In genomic region chr4:151045907-151046306, GRCh38 we compare ENCODE assay signal across 11 cellular contexts. TPM values are rescaled to one million over a fixed set of nuclear protein-coding genes. Genes with fewer than 3 reads are reported as not detected.
DNase-seq lines count a peak whose midpoint lies in the region; ATAC-seq and TF ChIP-seq lines count a peak whose summit lies in the region.
"Had no signal": no experiment of that assay in that cellular context is flagged by ENCODE, and none has a peak within 500 bp of the region (broad histone marks: within the 10 kb centered on the region; RNA-seq: fewer than 3 reads in every experiment).

No MANE protein-coding gene starts in this region.

- POLR2A ChIA-PET in GM10248 (lab: Yijun Ruan, JAX): no interaction called here
- POLR2A ChIA-PET in CD8-positive, alpha-beta memory T cell (lab: Charles Lee): no interaction called here

- H3K4me3 ChIP-seq in WERI-Rb-1 (ENCODE audit: low read depth, low read length): no peak overlapping the region
- H3K4me3 ChIP-seq in CD8-positive, alpha-beta memory T cell (ENCODE audit: low read length): no peak overlapping the region
- H3K4me3 ChIP-seq: SK-N-MC had no signal

- H3K9me3 Mint-ChIP-seq in CD8-positive, alpha-beta memory T cell: no peaks in the 10 kb centered on the region
- no peaks in the 10 kb centered on the region for H3K9me3 Mint-ChIP-seq in effector memory CD8-positive, alpha-beta T cell
- H3K9me3 Mint-ChIP-seq: activated T-cell treated with anti-CD3 and anti-CD28 coated beads, Interleukin-2, amount 50 U/mL, for 24 hours; CD4-positive, CD25-positive, alpha-beta regulatory T cell had no signal

- H3K27me3 ChIP-seq in WERI-Rb-1 (ENCODE audit: insufficient read depth, low read depth, severe bottlenecking): no peaks in the 10 kb centered on the region
- no peaks in the 10 kb centered on the region for H3K27me3 ChIP-seq in CD8-positive, alpha-beta memory T cell (ENCODE audit: insufficient read depth, low read length, poor library complexity, severe bottlenecking)

- TF ChIP-seq CTCF in 22Rv1 (IDR thresholded peaks at IDR 0.05) (peak; percentile 66), GM10248 (IDR thresholded peaks at IDR 0.05; ENCODE audit: control extremely low read depth, extremely low read depth, low read depth, missing control alignments) (peak; percentile 28), WERI-Rb-1 (IDR thresholded peaks at IDR 0.05; ENCODE audit: low read depth, low read length) (peak; percentile 51)

- DNase-seq in GM10248 (ENCODE audit: extremely low spot score) (no peak), NCI-H1417 treated with DMSO at 0.1 percent for 48 hours (lab: John Stamatoyannopoulos, UW) (peak; percentile 44), WERI-Rb-1 (peak; percentile 45), NCI-H2227 (lab: John Stamatoyannopoulos, UW; ENCODE audit: unreplicated experiment) (no peak)
- DNase-seq in CD8-positive, alpha-beta memory T cell: no peak
- no peak for DNase-seq in effector memory CD8-positive, alpha-beta T cell
- DNase-seq: activated T-cell treated with anti-CD3 and anti-CD28 coated beads, Interleukin-2, amount 50 U/mL, for 24 hours had no signal

- CTCF ChIA-PET in GM10248 (lab: Yijun Ruan, JAX): no interaction called here
- CTCF ChIA-PET in CD8-positive, alpha-beta memory T cell (lab: Charles Lee): no interaction called here

- H3K9me3 ChIP-seq in WERI-Rb-1 (ENCODE audit: severe bottlenecking): no peaks in the 10 kb centered on the region
- H3K9me3 ChIP-seq in CD8-positive, alpha-beta memory T cell (ENCODE audit: low read length): no peaks in the 10 kb centered on the region

- H3K27ac Mint-ChIP-seq in CD8-positive, alpha-beta memory T cell: no peak overlapping the region
- H3K27ac Mint-ChIP-seq in effector memory CD8-positive, alpha-beta T cell: no peak overlapping the region
- H3K27ac Mint-ChIP-seq: activated T-cell treated with anti-CD3 and anti-CD28 coated beads, Interleukin-2, amount 50 U/mL, for 24 hours; CD4-positive, CD25-positive, alpha-beta regulatory T cell had no signal

- H3K4me3 Mint-ChIP-seq in CD8-positive, alpha-beta memory T cell: no peak overlapping the region
- no peak overlapping the region for H3K4me3 Mint-ChIP-seq in effector memory CD8-positive, alpha-beta T cell
- H3K4me3 Mint-ChIP-seq: activated T-cell treated with anti-CD3 and anti-CD28 coated beads, Interleukin-2, amount 50 U/mL, for 24 hours; CD4-positive, CD25-positive, alpha-beta regulatory T cell had no signal

- H3K27me3 Mint-ChIP-seq in CD8-positive, alpha-beta memory T cell: no peaks in the 10 kb centered on the region
- no peaks in the 10 kb centered on the region for H3K27me3 Mint-ChIP-seq in effector memory CD8-positive, alpha-beta T cell
- H3K27me3 Mint-ChIP-seq: activated T-cell treated with anti-CD3 and anti-CD28 coated beads, Interleukin-2, amount 50 U/mL, for 24 hours had no signal

- H3K36me3 Mint-ChIP-seq in CD8-positive, alpha-beta memory T cell: no peaks in the 10 kb centered on the region
- no peaks in the 10 kb centered on the region for H3K36me3 Mint-ChIP-seq in effector memory CD8-positive, alpha-beta T cell (ENCODE audit: insufficient read depth)
- H3K36me3 Mint-ChIP-seq: CD4-positive, CD25-positive, alpha-beta regulatory T cell had no signal

- H3K4me1 Mint-ChIP-seq in CD8-positive, alpha-beta memory T cell: no peaks in the 10 kb centered on the region
- no peaks in the 10 kb centered on the region for H3K4me1 Mint-ChIP-seq in effector memory CD8-positive, alpha-beta T cell (ENCODE audit: low read depth in 2 of 2)
- H3K4me1 Mint-ChIP-seq: CD4-positive, CD25-positive, alpha-beta regulatory T cell had no signal

- H3K27ac ChIP-seq in 22Rv1 (no peak overlapping the region), WERI-Rb-1 (no peak overlapping the region)
- H3K27ac ChIP-seq in CD8-positive, alpha-beta memory T cell (ENCODE audit: low read depth, low read length): no peak overlapping the region
- H3K27ac ChIP-seq: SK-N-MC had no signal

- ATAC-seq in effector memory CD8-positive, alpha-beta T cell (replicated peaks): no peak
- ATAC-seq in GM21528 (IDR thresholded peaks at IDR 0.05; ENCODE audit: low FRiP score, unreplicated experiment): no peak

- H3K4me1 ChIP-seq in CD8-positive, alpha-beta memory T cell (ENCODE audit: insufficient read depth, low read length): no peaks in the 10 kb centered on the region

- no peaks in the 10 kb centered on the region for H3K36me3 ChIP-seq in WERI-Rb-1
- H3K36me3 ChIP-seq in CD8-positive, alpha-beta memory T cell (ENCODE audit: insufficient read depth, low read length): no peaks in the 10 kb centered on the region

RNA-seq across cellular contexts. Expression of gene LRBA, which starts 30.8 kb away (rescaled TPM):
- total RNA-seq in CD8-positive, alpha-beta memory T cell: 10 to 100 TPM; 56.4 to 61.9 TPM
- 25.9 TPM for polyA plus RNA-seq in CD8-positive, alpha-beta memory T cell

RNA-seq across cellular contexts. Expression of gene RPS3A, which starts 53.5 kb away (rescaled TPM):
- total RNA-seq in CD8-positive, alpha-beta memory T cell: 1,000 to 10,000 TPM; 2,661 to 2,678 TPM
- polyA plus RNA-seq in CD8-positive, alpha-beta memory T cell: 3,574 TPM

Comparison
In these comparisons a context has a peak if more than half of its experiments do, and no peak if none do; other contexts are left out.
1. DNase-seq: peak in NCI-H1417 treated with DMSO at 0.1 percent for 48 hours (single experiment) and WERI-Rb-1 (single experiment); none in GM10248 (single experiment), CD8-positive, alpha-beta memory T cell (0 of 5), effector memory CD8-positive, alpha-beta T cell (0 of 3) and NCI-H2227 (single experiment).
2. Peak in every context shown above with its lines, with median percentiles within 50 percentile points of each other: CTCF ChIP-seq.